ENCODE assay signal across 23 cellular contexts in genomic region chr2:109594246-109594900, GRCh38. TPM values are rescaled to one million over a fixed set of nuclear protein-coding genes. Genes with fewer than 3 reads are reported as not detected.
DNase-seq lines count a peak whose midpoint lies in the region; ATAC-seq and TF ChIP-seq lines count a peak whose summit lies in the region.
"Had no signal": no experiment of that assay in that cellular context is flagged by ENCODE, and none has a peak within 500 bp of the region (broad histone marks: within the 10 kb centered on the region; RNA-seq: fewer than 3 reads in every experiment).

No MANE protein-coding gene starts in this region.

- H3K27ac Mint-ChIP-seq in brain: peak overlapping the region; percentile 45 to 97 (median 68)
- H3K27ac Mint-ChIP-seq in stimulated activated naive CD8-positive, alpha-beta T cell treated with anti-CD3 and anti-CD28 coated beads, Interleukin-15, amount 100 ng/mL, for 72 hours: no peak overlapping the region
- H3K27ac Mint-ChIP-seq: naive thymus-derived CD8-positive, alpha-beta T cell had no signal

- H3K4me3 ChIP-seq in muscle layer of duodenum (ENCODE audit: low read depth in 1 of 2, low read length in 2 of 2): no peak overlapping the region
- H3K4me3 ChIP-seq in SJCRH30: no peak overlapping the region
- no peak overlapping the region for H3K4me3 ChIP-seq in thyroid gland (replicated peaks in 1 of 3)
- H3K4me3 ChIP-seq: lower lobe of right lung, MG63, prostate gland, spleen, vagina had no signal

- peak overlapping the region; percentile 26 for H3K27ac ChIP-seq in muscle layer of duodenum (ENCODE audit: low read length)
- H3K27ac ChIP-seq in SJCRH30: no peak overlapping the region
- H3K27ac ChIP-seq in thyroid gland: no peak overlapping the region
- H3K27ac ChIP-seq: lower lobe of right lung, prostate gland, spleen, vagina had no signal

- TF ChIP-seq POLR2A in thyroid gland (IDR thresholded peaks at IDR 0.05): no peak

- H3K27me3 Mint-ChIP-seq in brain: no peaks in the 10 kb centered on the region
- H3K27me3 Mint-ChIP-seq in stimulated activated naive CD8-positive, alpha-beta T cell treated with anti-CD3 and anti-CD28 coated beads, Interleukin-15, amount 100 ng/mL, for 72 hours: no peaks in the 10 kb centered on the region

- H3K36me3 Mint-ChIP-seq in brain: peaks cover 48% of the 10 kb centered on the region
- H3K36me3 Mint-ChIP-seq: naive thymus-derived CD8-positive, alpha-beta T cell had no signal

- H3K4me1 ChIP-seq in muscle layer of duodenum (ENCODE audit: control insufficient read depth in 1 of 2, insufficient read depth in 2 of 2, low read length in 2 of 2): no peaks in the 10 kb centered on the region
- no peaks in the 10 kb centered on the region for H3K4me1 ChIP-seq in SJCRH30
- H3K4me1 ChIP-seq in thyroid gland: peaks cover 0 to 4% of the 10 kb centered on the region in 2 donors
- H3K4me1 ChIP-seq: prostate gland, spleen had no signal

- no peak for ATAC-seq in stimulated activated naive CD8-positive, alpha-beta T cell treated with anti-CD3 and anti-CD28 coated beads, Interleukin-15, amount 100 ng/mL, for 72 hours
- ATAC-seq in GM21367 (IDR thresholded peaks at IDR 0.05; ENCODE audit: unreplicated experiment): no peak
- ATAC-seq: lower lobe of right lung; naive thymus-derived CD8-positive, alpha-beta T cell had no signal

- DNase-seq in DMS79 (lab: John Stamatoyannopoulos, UW): peak; percentile 21
- peak; percentile 25 for DNase-seq in NCI-H1694 treated with DMSO at 0.1 percent for 48 hours (lab: John Stamatoyannopoulos, UW)
- DNase-seq in stimulated activated naive CD8-positive, alpha-beta T cell treated with anti-CD3 and anti-CD28 coated beads, Interleukin-15, amount 100 ng/mL, for 72 hours: no peak
- DNase-seq in SJCRH30: no peak
- no peak for DNase-seq in thyroid gland
- DNase-seq: activated CD4-positive, alpha-beta T cell treated with anti-CD3 and anti-CD28 coated beads, Interleukin-2, amount 50 U/mL, for 1 hour; activated CD8-positive, alpha-beta memory T cell treated with anti-CD3 and anti-CD28 coated beads, Interleukin-2, amount 50 U/mL, for 48 hours; activated naive CD4-positive, alpha-beta T cell; HCEC 1CT; lower lobe of right lung; MG63; naive thymus-derived CD8-positive, alpha-beta T cell; NCI-H2029 treated with DMSO at 0.1 percent for 48 hours; NCI-H748 treated with DMSO at 0.1 percent for 48 hours; OCI-M1; SIG-M5; spleen; stimulated activated CD8-positive, alpha-beta memory T cell treated with anti-CD3 and anti-CD28 coated beads, Interleukin-4, amount 100 ng/mL, for 48 hours had no signal

- TF ChIP-seq CTCF in brain (conservative IDR thresholded peaks at IDR 0.05) (no peak), thyroid gland (IDR thresholded peaks at IDR 0.05) (no peak)

- peaks cover 34% of the 10 kb centered on the region for H3K4me1 Mint-ChIP-seq in brain
- no peaks in the 10 kb centered on the region for H3K4me1 Mint-ChIP-seq in stimulated activated naive CD8-positive, alpha-beta T cell treated with anti-CD3 and anti-CD28 coated beads, Interleukin-15, amount 100 ng/mL, for 72 hours
- H3K4me1 Mint-ChIP-seq: naive thymus-derived CD8-positive, alpha-beta T cell had no signal

- no peaks in the 10 kb centered on the region for H3K27me3 ChIP-seq in muscle layer of duodenum (ENCODE audit: low read depth, low read length)
- H3K27me3 ChIP-seq in SJCRH30: no peaks in the 10 kb centered on the region
- H3K27me3 ChIP-seq in thyroid gland: no peaks in the 10 kb centered on the region
- H3K27me3 ChIP-seq: MG63, spleen, vagina had no signal

- H3K9me3 ChIP-seq in muscle layer of duodenum (ENCODE audit: control insufficient read depth in 1 of 2, low read length in 2 of 2) (no peaks in the 10 kb centered on the region), SJCRH30 (replicated peaks) (no peaks in the 10 kb centered on the region), thyroid gland (no peaks in the 10 kb centered on the region)
- H3K9me3 ChIP-seq: lower lobe of right lung, MG63, prostate gland, spleen, vagina had no signal

- WGBS in thyroid gland, 2 donors: 88 to 94% methylated on average over 16 of the region's 16 CpGs

- H3K36me3 ChIP-seq in muscle layer of duodenum (ENCODE audit: control insufficient read depth in 1 of 2, insufficient read depth in 2 of 2, low read length in 2 of 2) (no peaks in the 10 kb centered on the region), SJCRH30 (no peaks in the 10 kb centered on the region; the same call in 1 of the 2 replicates), thyroid gland (no peaks in the 10 kb centered on the region)
- H3K36me3 ChIP-seq: MG63, prostate gland had no signal

- no peaks in the 10 kb centered on the region for H3K9me3 Mint-ChIP-seq in brain
- H3K9me3 Mint-ChIP-seq in stimulated activated naive CD8-positive, alpha-beta T cell treated with anti-CD3 and anti-CD28 coated beads, Interleukin-15, amount 100 ng/mL, for 72 hours: no peaks in the 10 kb centered on the region
- H3K9me3 Mint-ChIP-seq: naive thymus-derived CD8-positive, alpha-beta T cell had no signal

- intact Hi-C loops in thyroid gland (cut with DNase I): no loop called here

- H3K4me3 Mint-ChIP-seq in brain: peak overlapping the region in 3 of 5 experiments; percentile 1 to 57 (median 33)
- no peak overlapping the region for H3K4me3 Mint-ChIP-seq in stimulated activated naive CD8-positive, alpha-beta T cell treated with anti-CD3 and anti-CD28 coated beads, Interleukin-15, amount 100 ng/mL, for 72 hours
- H3K4me3 Mint-ChIP-seq: naive thymus-derived CD8-positive, alpha-beta T cell had no signal

RNA-seq across cellular contexts. Expression of gene SEPTIN10, which starts 19.4 kb away (rescaled TPM):
- polyA plus RNA-seq in brain (ENCODE audit: insufficient read depth, low read depth, low replicate concordance): 19.4 TPM
- 64.8 and 72.5 TPM in 2 replicates for total RNA-seq in SJCRH30 (2014; rRNA removed; shearing (Covaris generic))
- total RNA-seq in thyroid gland: 10 to 100 TPM; 61.7 to 99.3 (median 70.4) TPM
- total RNA-seq: naive thymus-derived CD8-positive, alpha-beta T cell had no signal

RNA-seq across cellular contexts. Expression of gene SOWAHC, which starts 19.8 kb away (rescaled TPM):
- 3.0 TPM for polyA plus RNA-seq in brain (ENCODE audit: insufficient read depth, low read depth, low replicate concordance)
- 7.0 and 7.8 TPM in 2 replicates for total RNA-seq in SJCRH30 (2014; rRNA removed; shearing (Covaris generic))
- 10 to 100 TPM; 13.4 to 18.7 (median 17.0) TPM for total RNA-seq in thyroid gland

Comparison
In these comparisons a context has a peak if more than half of its experiments do, and no peak if none do; other contexts are left out.
1. DNase-seq: peak in DMS79 (single experiment) and NCI-H1694 treated with DMSO at 0.1 percent for 48 hours (single experiment); none in stimulated activated naive CD8-positive, alpha-beta T cell treated with anti-CD3 and anti-CD28 coated beads, Interleukin-15, amount 100 ng/mL, for 72 hours (0 of 2), SJCRH30 (0 of 2) and thyroid gland (0 of 2).
2. H3K27ac Mint-ChIP-seq: peak in brain (5 of 5); none in stimulated activated naive CD8-positive, alpha-beta T cell treated with anti-CD3 and anti-CD28 coated beads, Interleukin-15, amount 100 ng/mL, for 72 hours (0 of 2).
3. H3K4me3 Mint-ChIP-seq: peak in brain (3 of 5); none in stimulated activated naive CD8-positive, alpha-beta T cell treated with anti-CD3 and anti-CD28 coated beads, Interleukin-15, amount 100 ng/mL, for 72 hours (0 of 2).